Comparison of ENCODE assay signal across 15 cellular contexts in genomic region chr17:75536401-75536800, GRCh38. TPM values are rescaled to one million over a fixed set of nuclear protein-coding genes. Genes with fewer than 3 reads are reported as not detected.
A peak's percentile ranks its signal among the peaks of the same experiment; 100 is the strongest.
DNase-seq lines count a peak whose midpoint lies in the region; ATAC-seq and TF ChIP-seq lines count a peak whose summit lies in the region.
"Had no signal": no experiment of that assay in that cellular context is flagged by ENCODE, and none has a peak within 500 bp of the region (broad histone marks: within the 10 kb centered on the region; RNA-seq: fewer than 3 reads in every experiment).

No MANE protein-coding gene starts in this region.

- H3K27me3 Mint-ChIP-seq in natural killer cell (ENCODE audit: low read depth in 2 of 2), result no peaks in the 10 kb centered on the region
- H3K27me3 Mint-ChIP-seq in natural killer cell treated with Interleukin-12 subunit alpha and Interleukin-12 subunit beta and Interleukin-15 and Interleukin-18, amount 100 ng/mL, for 72 hours, result no peaks in the 10 kb centered on the region
- H3K27me3 Mint-ChIP-seq in activated T-helper 1 cell treated with anti-CD3 and anti-CD28 coated beads, Interleukin-12 subunit alpha, Interleukin-12 subunit beta, Interleukin-2, Interleukin-4 antibody, amounts not matched to agents 30 ng/mL and 10 ng/mL and 1 ng/mL, durations not matched to agents 14 hours and 24 hours and 36 hours (ENCODE audit: insufficient read depth), result peaks cover under 1% of the 10 kb centered on the region
- H3K27me3 Mint-ChIP-seq: B cell had no signal

- intact Hi-C loops in natural killer cell (cut with micrococcal nuclease), result loop anchor here (5.0 kb wide), 1 partner anchor 51 kb away; the partner anchor contains the start of gene MYO15B
- intact Hi-C loops in activated T-helper 1 cell treated with anti-CD3 and anti-CD28 coated beads, Interleukin-12 subunit alpha, Interleukin-12 subunit beta, Interleukin-2, Interleukin-4 antibody, amounts not matched to agents 30 ng/mL and 10 ng/mL and 1 ng/mL, durations not matched to agents 14 hours and 24 hours and 36 hours (cut with micrococcal nuclease), result no loop called here
- intact Hi-C loops in lower lobe of right lung (cut with DNase I), result no loop called here

- no peaks in the 10 kb centered on the region for H3K9me3 ChIP-seq in lower lobe of right lung
- H3K9me3 ChIP-seq: SJSA1 had no signal

- no peak for ATAC-seq in natural killer cell
- no peak for ATAC-seq in natural killer cell treated with Interleukin-12 subunit alpha and Interleukin-12 subunit beta and Interleukin-15 and Interleukin-18, amount 100 ng/mL, for 72 hours
- ATAC-seq in lower lobe of right lung, result peak; percentile 7 to 25
- ATAC-seq in HG02884 (IDR thresholded peaks at IDR 0.05; ENCODE audit: unreplicated experiment), result no peak
- ATAC-seq: HCT116, K562, PC-3 had no signal

- no peaks in the 10 kb centered on the region for H3K36me3 Mint-ChIP-seq in natural killer cell
- no peaks in the 10 kb centered on the region for H3K36me3 Mint-ChIP-seq in natural killer cell treated with Interleukin-12 subunit alpha and Interleukin-12 subunit beta and Interleukin-15 and Interleukin-18, amount 100 ng/mL, for 72 hours
- no peaks in the 10 kb centered on the region for H3K36me3 Mint-ChIP-seq in activated T-helper 1 cell treated with anti-CD3 and anti-CD28 coated beads, Interleukin-12 subunit alpha, Interleukin-12 subunit beta, Interleukin-2, Interleukin-4 antibody, amounts not matched to agents 30 ng/mL and 10 ng/mL and 1 ng/mL, durations not matched to agents 14 hours and 24 hours and 36 hours (ENCODE audit: low read depth)

- no peak overlapping the region for H3K4me3 ChIP-seq in lower lobe of right lung
- H3K4me3 ChIP-seq: K562, SJSA1 had no signal

- H3K27me3 ChIP-seq in lower lobe of right lung (ENCODE audit: low read depth), result no peaks in the 10 kb centered on the region

- H3K9me3 Mint-ChIP-seq in natural killer cell, result no peaks in the 10 kb centered on the region
- no peaks in the 10 kb centered on the region for H3K9me3 Mint-ChIP-seq in natural killer cell treated with Interleukin-12 subunit alpha and Interleukin-12 subunit beta and Interleukin-15 and Interleukin-18, amount 100 ng/mL, for 72 hours
- H3K9me3 Mint-ChIP-seq in activated T-helper 1 cell treated with anti-CD3 and anti-CD28 coated beads, Interleukin-12 subunit alpha, Interleukin-12 subunit beta, Interleukin-2, Interleukin-4 antibody, amounts not matched to agents 30 ng/mL and 10 ng/mL and 1 ng/mL, durations not matched to agents 14 hours and 24 hours and 36 hours, result no peaks in the 10 kb centered on the region

- H3K27ac Mint-ChIP-seq in natural killer cell, result peak overlapping the region; percentile 92 to 94
- no peak overlapping the region for H3K27ac Mint-ChIP-seq in natural killer cell treated with Interleukin-12 subunit alpha and Interleukin-12 subunit beta and Interleukin-15 and Interleukin-18, amount 100 ng/mL, for 72 hours
- H3K27ac Mint-ChIP-seq in activated T-helper 1 cell treated with anti-CD3 and anti-CD28 coated beads, Interleukin-12 subunit alpha, Interleukin-12 subunit beta, Interleukin-2, Interleukin-4 antibody, amounts not matched to agents 30 ng/mL and 10 ng/mL and 1 ng/mL, durations not matched to agents 14 hours and 24 hours and 36 hours, result peak overlapping the region; percentile 40
- H3K27ac Mint-ChIP-seq: B cell had no signal

- DNase-seq in natural killer cell (no peak), lower lobe of right lung (peak; percentile 48), SK-N-DZ (ENCODE audit: low spot score) (no peak), mesenteric fat pad (ENCODE audit: low spot score) (no peak)
- DNase-seq in natural killer cell treated with Interleukin-12 subunit alpha and Interleukin-12 subunit beta and Interleukin-15 and Interleukin-18, amount 100 ng/mL, for 72 hours (ENCODE audit: low spot score), result no peak
- DNase-seq in activated T-helper 1 cell treated with anti-CD3 and anti-CD28 coated beads, Interleukin-12 subunit alpha, Interleukin-12 subunit beta, Interleukin-2, Interleukin-4 antibody, amounts not matched to agents 30 ng/mL and 10 ng/mL and 1 ng/mL, durations not matched to agents 14 hours and 24 hours and 36 hours (ENCODE audit: low spot score), result no peak
- DNase-seq: NCI-H1436 treated with DMSO at 0.1 percent for 48 hours, NCI-H2227 treated with DMSO at 0.1 percent for 48 hours, NCI-H526 treated with DMSO at 0.1 percent for 48 hours, PC-3 had no signal

- no peak for TF ChIP-seq CTCF in natural killer cell (IDR thresholded peaks at IDR 0.05)
- no peak for TF ChIP-seq CTCF in lower lobe of right lung (IDR thresholded peaks at IDR 0.05)

- peaks cover 17% of the 10 kb centered on the region for H3K4me1 ChIP-seq in lower lobe of right lung
- H3K4me1 ChIP-seq: SJSA1 had no signal

- peaks cover 8% of the 10 kb centered on the region for H3K36me3 ChIP-seq in lower lobe of right lung
- H3K36me3 ChIP-seq: SJSA1 had no signal

- H3K4me1 Mint-ChIP-seq in natural killer cell, result peaks cover 40 to 62% of the 10 kb centered on the region in 2 donors
- H3K4me1 Mint-ChIP-seq in natural killer cell treated with Interleukin-12 subunit alpha and Interleukin-12 subunit beta and Interleukin-15 and Interleukin-18, amount 100 ng/mL, for 72 hours (ENCODE audit: low read depth in 2 of 2), result peaks cover 32 to 38% of the 10 kb centered on the region in 2 donors
- peaks cover 23% of the 10 kb centered on the region for H3K4me1 Mint-ChIP-seq in activated T-helper 1 cell treated with anti-CD3 and anti-CD28 coated beads, Interleukin-12 subunit alpha, Interleukin-12 subunit beta, Interleukin-2, Interleukin-4 antibody, amounts not matched to agents 30 ng/mL and 10 ng/mL and 1 ng/mL, durations not matched to agents 14 hours and 24 hours and 36 hours (ENCODE audit: low read depth)

- peak overlapping the region; percentile 71 for H3K27ac ChIP-seq in lower lobe of right lung
- H3K27ac ChIP-seq: SJSA1 had no signal

- H3K4me3 Mint-ChIP-seq in natural killer cell, result peak overlapping the region; percentile 25
- no peak overlapping the region for H3K4me3 Mint-ChIP-seq in natural killer cell treated with Interleukin-12 subunit alpha and Interleukin-12 subunit beta and Interleukin-15 and Interleukin-18, amount 100 ng/mL, for 72 hours
- H3K4me3 Mint-ChIP-seq in activated T-helper 1 cell treated with anti-CD3 and anti-CD28 coated beads, Interleukin-12 subunit alpha, Interleukin-12 subunit beta, Interleukin-2, Interleukin-4 antibody, amounts not matched to agents 30 ng/mL and 10 ng/mL and 1 ng/mL, durations not matched to agents 14 hours and 24 hours and 36 hours, result no peak overlapping the region
- H3K4me3 Mint-ChIP-seq: B cell had no signal

RNA-seq across cellular contexts. Expression of gene LLGL2, which starts 10.9 kb away (rescaled TPM):
- total RNA-seq in natural killer cell, result 100 to 1,000 TPM; 229 to 302 (median 244) TPM
- total RNA-seq in natural killer cell treated with Interleukin-12 subunit alpha and Interleukin-12 subunit beta and Interleukin-15 and Interleukin-18, amount 100 ng/mL, for 72 hours, result 10 to 100 TPM; 21.4 to 34.1 TPM
- total RNA-seq in activated T-helper 1 cell treated with anti-CD3 and anti-CD28 coated beads, Interleukin-12 subunit alpha, Interleukin-12 subunit beta, Interleukin-2, Interleukin-4 antibody, amounts not matched to agents 30 ng/mL and 10 ng/mL and 1 ng/mL, durations not matched to agents 14 hours and 24 hours and 36 hours, result 7.1 and 8.2 TPM in 2 replicates
- total RNA-seq in lower lobe of right lung, result 111 TPM
- 1.3 and 1.7 TPM in 2 replicates for polyA plus RNA-seq in SK-N-DZ (2014; cell fraction: cytosol; rRNA removed)
- polyA plus RNA-seq in SK-N-DZ (2014; cell fraction: nucleus; rRNA removed), result 1.1 and 1.7 TPM in 2 replicates
- 8.2 TPM for total RNA-seq in mesenteric fat pad

RNA-seq across cellular contexts. Expression of gene TSEN54, which starts 20.1 kb away (rescaled TPM):
- total RNA-seq in natural killer cell, result 100 to 1,000 TPM; 180 to 224 (median 186) TPM
- total RNA-seq in natural killer cell treated with Interleukin-12 subunit alpha and Interleukin-12 subunit beta and Interleukin-15 and Interleukin-18, amount 100 ng/mL, for 72 hours, result 100 to 1,000 TPM in 1 of 2 donors, 10 to 100 TPM in 1; 37.5 to 106 TPM
- 65.9 and 72.6 TPM in 2 replicates for total RNA-seq in activated T-helper 1 cell treated with anti-CD3 and anti-CD28 coated beads, Interleukin-12 subunit alpha, Interleukin-12 subunit beta, Interleukin-2, Interleukin-4 antibody, amounts not matched to agents 30 ng/mL and 10 ng/mL and 1 ng/mL, durations not matched to agents 14 hours and 24 hours and 36 hours
- total RNA-seq in lower lobe of right lung, result 20.4 TPM
- 77.8 and 95.2 TPM in 2 replicates for polyA plus RNA-seq in SK-N-DZ (2014; cell fraction: cytosol; rRNA removed)
- 174 and 182 TPM in 2 replicates for polyA plus RNA-seq in SK-N-DZ (2014; cell fraction: nucleus; rRNA removed)
- total RNA-seq in mesenteric fat pad, result 13.7 TPM

RNA-seq across cellular contexts. Expression of gene CASKIN2, which starts 21.1 kb away (rescaled TPM):
- total RNA-seq in natural killer cell, result 1 to 10 TPM in 2 of 3 donors, under 1 TPM in 1; 0.49 to 1.8 (median 1.7) TPM
- under 1 TPM; 0.33 to 0.98 TPM for total RNA-seq in natural killer cell treated with Interleukin-12 subunit alpha and Interleukin-12 subunit beta and Interleukin-15 and Interleukin-18, amount 100 ng/mL, for 72 hours
- 0.88 and 2.0 TPM in 2 replicates for total RNA-seq in activated T-helper 1 cell treated with anti-CD3 and anti-CD28 coated beads, Interleukin-12 subunit alpha, Interleukin-12 subunit beta, Interleukin-2, Interleukin-4 antibody, amounts not matched to agents 30 ng/mL and 10 ng/mL and 1 ng/mL, durations not matched to agents 14 hours and 24 hours and 36 hours
- 68.8 TPM for total RNA-seq in lower lobe of right lung
- 7.2 and 9.4 TPM in 2 replicates for polyA plus RNA-seq in SK-N-DZ (2014; cell fraction: cytosol; rRNA removed)
- polyA plus RNA-seq in SK-N-DZ (2014; cell fraction: nucleus; rRNA removed), result 13.8 and 46.4 TPM in 2 replicates
- total RNA-seq in mesenteric fat pad, result 72.8 TPM

RNA-seq across cellular contexts. Expression of gene MYO15B, which starts 51.2 kb away (rescaled TPM):
- total RNA-seq in natural killer cell, result 100 to 1,000 TPM; 336 to 372 (median 339) TPM
- 10 to 100 TPM; 49.0 to 66.7 TPM for total RNA-seq in natural killer cell treated with Interleukin-12 subunit alpha and Interleukin-12 subunit beta and Interleukin-15 and Interleukin-18, amount 100 ng/mL, for 72 hours
- total RNA-seq in activated T-helper 1 cell treated with anti-CD3 and anti-CD28 coated beads, Interleukin-12 subunit alpha, Interleukin-12 subunit beta, Interleukin-2, Interleukin-4 antibody, amounts not matched to agents 30 ng/mL and 10 ng/mL and 1 ng/mL, durations not matched to agents 14 hours and 24 hours and 36 hours, result 16.2 and 18.1 TPM in 2 replicates
- 181 TPM for total RNA-seq in lower lobe of right lung
- polyA plus RNA-seq in SK-N-DZ (2014; cell fraction: cytosol; rRNA removed), result 0.32 TPM in 1 of 2 replicates, not detected in the other
- 1.5 and 1.6 TPM in 2 replicates for polyA plus RNA-seq in SK-N-DZ (2014; cell fraction: nucleus; rRNA removed)
- total RNA-seq in mesenteric fat pad, result 110 TPM

Comparison
In these comparisons a context has a peak if more than half of its experiments do, and no peak if none do; other contexts are left out.
1. H3K27ac Mint-ChIP-seq: peak in natural killer cell (2 of 2) and activated T-helper 1 cell treated with anti-CD3 and anti-CD28 coated beads, Interleukin-12 subunit alpha, Interleukin-12 subunit beta, Interleukin-2, Interleukin-4 antibody, amounts not matched to agents 30 ng/mL and 10 ng/mL and 1 ng/mL, durations not matched to agents 14 hours and 24 hours and 36 hours (single experiment); none in natural killer cell treated with Interleukin-12 subunit alpha and Interleukin-12 subunit beta and Interleukin-15 and Interleukin-18, amount 100 ng/mL, for 72 hours (0 of 2).
2. ATAC-seq: peak in lower lobe of right lung (2 of 2); none in natural killer cell (0 of 3), natural killer cell treated with Interleukin-12 subunit alpha and Interleukin-12 subunit beta and Interleukin-15 and Interleukin-18, amount 100 ng/mL, for 72 hours (0 of 2) and HG02884 (single experiment).
3. RNA of gene CASKIN2, which starts 21.1 kb away (total RNA-seq): 72.8 TPM in mesenteric fat pad (single experiment) and 68.8 TPM in lower lobe of right lung (single experiment); 0.88 to 2.0 TPM in activated T-helper 1 cell treated with anti-CD3 and anti-CD28 coated beads, Interleukin-12 subunit alpha, Interleukin-12 subunit beta, Interleukin-2, Interleukin-4 antibody, amounts not matched to agents 30 ng/mL and 10 ng/mL and 1 ng/mL, durations not matched to agents 14 hours and 24 hours and 36 hours, 0.49 to 1.8 TPM in natural killer cell and 0.33 to 0.98 TPM in natural killer cell treated with Interleukin-12 subunit alpha and Interleukin-12 subunit beta and Interleukin-15 and Interleukin-18, amount 100 ng/mL, for 72 hours; every median in the first group is over 10 times any median in the second.